Comparison of ENCODE assay signal across 20 cellular contexts in the genomic region with DNA sequence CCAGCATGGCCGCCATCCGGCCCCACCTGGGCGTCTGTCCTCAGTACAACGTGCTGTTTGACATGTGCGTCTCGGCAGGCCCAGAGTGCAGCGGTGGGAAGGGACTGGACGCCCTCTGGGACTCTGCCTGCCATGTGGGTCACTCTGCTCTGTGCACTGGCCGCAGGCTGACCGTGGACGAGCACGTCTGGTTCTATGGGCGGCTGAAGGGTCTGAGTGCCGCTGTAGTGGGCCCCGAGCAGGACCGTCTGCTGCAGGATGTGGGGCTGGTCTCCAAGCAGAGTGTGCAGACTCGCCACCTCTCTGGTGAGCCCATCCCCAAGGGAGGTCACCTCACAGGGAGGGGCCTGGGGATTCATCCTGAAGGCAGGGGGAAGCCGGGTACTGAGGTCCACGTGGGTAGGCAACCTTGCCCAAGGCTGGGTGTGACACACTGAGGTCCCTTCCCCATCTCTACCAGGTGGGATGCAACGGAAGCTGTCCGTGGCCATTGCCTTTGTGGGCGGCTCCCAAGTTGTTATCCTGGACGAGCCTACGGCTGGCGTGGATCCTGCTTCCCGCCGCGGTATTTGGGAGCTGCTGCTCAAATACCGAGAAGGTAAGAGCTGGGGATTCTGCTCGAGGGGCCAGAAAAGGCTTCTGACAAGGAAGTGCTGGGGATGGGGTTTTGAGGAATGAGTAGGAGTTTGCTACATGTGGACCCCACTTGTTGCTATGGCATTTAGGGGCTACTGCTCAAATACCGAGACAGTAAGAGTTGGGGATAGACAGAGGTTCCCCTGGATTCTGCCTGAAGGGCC. TPM values are rescaled to one million over a fixed set of nuclear protein-coding genes. Genes with fewer than 3 reads are reported as not detected.
DNase-seq lines count a peak whose midpoint lies in the region; ATAC-seq and TF ChIP-seq lines count a peak whose summit lies in the region.
"Had no signal": no experiment of that assay in that cellular context is flagged by ENCODE, and none has a peak within 500 bp of the region (broad histone marks: within the 10 kb centered on the region; RNA-seq: fewer than 3 reads in every experiment).

No MANE protein-coding gene starts in this region.

- H3K4me3 ChIP-seq in heart left ventricle = no peak overlapping the region
- H3K4me3 ChIP-seq in mesenchymal stem cell (ENCODE audit: insufficient read depth in 1 of 2, low read depth in 1 of 2, low read length in 2 of 2) = no peak overlapping the region
- H3K4me3 ChIP-seq: HAP-1 had no signal

- no peaks in the 10 kb centered on the region for H3K4me1 Mint-ChIP-seq in WTC11

- peaks cover 1% of the 10 kb centered on the region for H3K9me3 Mint-ChIP-seq in WTC11
- H3K9me3 Mint-ChIP-seq: CD4-positive, CD25-positive, alpha-beta regulatory T cell had no signal

- H2BK120ac ChIP-seq in mesenchymal stem cell (ENCODE audit: low read depth, low read length) = no peak overlapping the region

- no peak overlapping the region for H3K27ac ChIP-seq in heart left ventricle
- no peak overlapping the region for H3K27ac ChIP-seq in mesenchymal stem cell (ENCODE audit: low read length, poor library complexity, severe bottlenecking)
- H3K27ac ChIP-seq: HL-60 had no signal

- no peak overlapping the region for H3K23ac ChIP-seq in mesenchymal stem cell (ENCODE audit: low read length in 2 of 2)

- WGBS in heart left ventricle, 4 donors = 82 to 85% (median 85%) methylated on average over 28 to 31 of the region's 31 CpGs
- 89% methylated on average over 31 of the region's 31 CpGs for WGBS in mesenchymal stem cell

- peaks cover 8% of the 10 kb centered on the region for H3K36me3 Mint-ChIP-seq in WTC11

- H3K27me3 ChIP-seq in heart left ventricle (no peaks in the 10 kb centered on the region), mesenchymal stem cell (ENCODE audit: control insufficient read depth in 1 of 2, insufficient read depth in 1 of 2, low read length in 2 of 2) (no peaks in the 10 kb centered on the region)

- intact Hi-C loops in Right ventricle myocardium inferior (cut with DNase I) = no loop called here
- intact Hi-C loops in heart left ventricle (cut with DNase I) = no loop called here

- H4K91ac ChIP-seq in mesenchymal stem cell (ENCODE audit: low read length) = peak overlapping the region; percentile 7

- H3K4ac ChIP-seq in mesenchymal stem cell (ENCODE audit: low read depth in 1 of 2, low read length in 2 of 2) = no peak overlapping the region

- no peaks in the 10 kb centered on the region for H3K79me1 ChIP-seq in mesenchymal stem cell (replicated peaks; ENCODE audit: low read length, poor library complexity, severe bottlenecking)

- no peaks in the 10 kb centered on the region for H3K27me3 Mint-ChIP-seq in WTC11 (ENCODE audit: low read depth)
- H3K27me3 Mint-ChIP-seq: CD4-positive, CD25-positive, alpha-beta regulatory T cell had no signal

- no peak for TF ChIP-seq CTCF in heart left ventricle (IDR thresholded peaks at IDR 0.05)
- TF ChIP-seq CTCF in WTC11 (IDR thresholded peaks at IDR 0.05) = no peak

- H3K9ac ChIP-seq in mesenchymal stem cell (ENCODE audit: low read length) = no peak overlapping the region

- no peak overlapping the region for H3K4me3 Mint-ChIP-seq in WTC11
- H3K4me3 Mint-ChIP-seq: CD4-positive, CD25-positive, alpha-beta regulatory T cell had no signal

- H3K14ac ChIP-seq in mesenchymal stem cell (ENCODE audit: low read length in 2 of 2) = no peak overlapping the region

- H3K27ac Mint-ChIP-seq in WTC11 = no peak overlapping the region

- no peak overlapping the region for H2BK12ac ChIP-seq in mesenchymal stem cell (ENCODE audit: low read length in 2 of 2)

- POLR2A ChIA-PET in WTC11 (lab: Charles Lee) = no interaction called here

- peak; percentile 57 for DNase-seq in Right ventricle myocardium inferior (ENCODE audit: missing footprints)
- no peak for DNase-seq in heart left ventricle
- DNase-seq in WTC11 (ENCODE audit: low spot score) = no peak
- no peak for DNase-seq in mesenchymal stem cell
- DNase-seq in SW 1271 (lab: John Stamatoyannopoulos, UW) = no peak
- no peak for DNase-seq in NCI-H2081 treated with DMSO at 0.1 percent for 48 hours (lab: John Stamatoyannopoulos, UW)
- no peak for DNase-seq in stimulated activated CD4-positive, alpha-beta T cell treated with anti-CD3 and anti-CD28 coated beads, Interleukin-4, amount 100 ng/mL, for 4 hours
- no peak for DNase-seq in GM19240 (ENCODE audit: insufficient read length, low spot score)
- DNase-seq: AML-193; CD4-positive, CD25-positive, alpha-beta regulatory T cell; KBM-7; NCI-H1436; NCI-H2029; NCI-H2171 treated with DMSO at 0.1 percent for 48 hours; NCI-H510A; NCI-H82; PC-3 had no signal

- H3K9me3 ChIP-seq in heart left ventricle (peaks cover 0 to 15% (median under 1%) of the 10 kb centered on the region in 12 donors), mesenchymal stem cell (ENCODE audit: control insufficient read depth, low read length) (peaks cover 5% of the 10 kb centered on the region)
- H3K9me3 ChIP-seq: HAP-1 had no signal

- TF ChIP-seq POLR2A in heart left ventricle (IDR thresholded peaks at IDR 0.05) = no peak

- no peak overlapping the region for H2BK15ac ChIP-seq in mesenchymal stem cell (ENCODE audit: low read depth, poor library complexity, severe bottlenecking)

- no peak overlapping the region for H3K4me2 ChIP-seq in mesenchymal stem cell (ENCODE audit: low read length, poor library complexity, severe bottlenecking)

- H2BK5ac ChIP-seq in mesenchymal stem cell (ENCODE audit: low read depth, low read length, poor library complexity, severe bottlenecking) = no peak overlapping the region

- no peak overlapping the region for H4K8ac ChIP-seq in mesenchymal stem cell (ENCODE audit: low read length)

- no peak overlapping the region for H3K18ac ChIP-seq in mesenchymal stem cell (ENCODE audit: low read depth in 1 of 2, low read length in 2 of 2)

- CTCF ChIA-PET in WTC11 (lab: Charles Lee) = interaction anchor here (2.6 kb wide), 1 partner anchor 20 kb away, joined by 6 read pairs; no protein-coding TSS in a partner anchor

- no peaks in the 10 kb centered on the region for H3K4me1 ChIP-seq in heart left ventricle
- H3K4me1 ChIP-seq in mesenchymal stem cell (ENCODE audit: control insufficient read depth, insufficient read depth, low read depth, low read length) = peaks cover 2% of the 10 kb centered on the region
- H3K4me1 ChIP-seq: HAP-1 had no signal

- ATAC-seq in Right ventricle myocardium inferior (no peak), heart left ventricle (no peak), WTC11 (no peak)
- ATAC-seq: PC-3 had no signal

- H2AFZ ChIP-seq in mesenchymal stem cell (ENCODE audit: low read depth, low read length) = no peak overlapping the region

- H2AK5ac ChIP-seq in mesenchymal stem cell (ENCODE audit: low read length, severe bottlenecking) = no peak overlapping the region

- H3K36me3 ChIP-seq in heart left ventricle (peaks cover 0 to 14% (median 0%) of the 10 kb centered on the region in 9 donors), mesenchymal stem cell (ENCODE audit: control insufficient read depth in 1 of 2, insufficient read depth in 2 of 2, low read depth in 1 of 2, low read length in 2 of 2) (peaks cover 2 to 63% of the 10 kb centered on the region in 2 experiments)
- H3K36me3 ChIP-seq: HAP-1 had no signal

TF ChIP-seq in WTC11, 78 proteins besides CTCF, POLR2A, EP300 and RAD21:
- TF ChIP-seq, protein P1, sequence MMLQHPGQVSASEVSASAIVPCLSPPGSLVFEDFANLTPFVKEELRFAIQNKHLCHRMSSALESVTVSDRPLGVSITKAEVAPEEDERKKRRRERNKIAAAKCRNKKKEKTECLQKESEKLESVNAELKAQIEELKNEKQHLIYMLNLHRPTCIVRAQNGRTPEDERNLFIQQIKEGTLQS (CRISPR knock-in tag; conservative IDR thresholded peaks at IDR 0.05) = no peak
- TF ChIP-seq, protein P2, sequence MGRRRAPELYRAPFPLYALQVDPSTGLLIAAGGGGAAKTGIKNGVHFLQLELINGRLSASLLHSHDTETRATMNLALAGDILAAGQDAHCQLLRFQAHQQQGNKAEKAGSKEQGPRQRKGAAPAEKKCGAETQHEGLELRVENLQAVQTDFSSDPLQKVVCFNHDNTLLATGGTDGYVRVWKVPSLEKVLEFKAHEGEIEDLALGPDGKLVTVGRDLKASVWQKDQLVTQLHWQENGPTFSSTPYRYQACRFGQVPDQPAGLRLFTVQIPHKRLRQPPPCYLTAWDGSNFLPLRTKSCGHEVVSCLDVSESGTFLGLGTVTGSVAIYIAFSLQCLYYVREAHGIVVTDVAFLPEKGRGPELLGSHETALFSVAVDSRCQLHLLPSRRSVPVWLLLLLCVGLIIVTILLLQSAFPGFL (CRISPR knock-in tag; IDR thresholded peaks at IDR 0.05; ENCODE audit: borderline replicate concordance) = peak; percentile 50; the same call in 1 of the 2 replicates
- no peak for TF ChIP-seq TCF7 (CRISPR knock-in tag; IDR thresholded peaks at IDR 0.05; ENCODE audit: low read depth)
- TF ChIP-seq GABPB1 (CRISPR knock-in tag; IDR thresholded peaks at IDR 0.05) = 0 out of 2 replicates have a peak, but pooled peaks have one; percentile 25
TF ChIP-seq in WTC11: peak in this region for 2.

RNA-seq across cellular contexts. Expression of a gene that starts 11.3 kb away (rescaled TPM):
- total RNA-seq in Right ventricle myocardium inferior = 7.7 TPM
- total RNA-seq in heart left ventricle = 10 to 100 TPM in 4 of 9 donors, 1 to 10 TPM in 5; 5.9 to 12.4 (median 9.2) TPM
- 1 to 10 TPM; 2.9 to 8.8 TPM for polyA plus RNA-seq in heart left ventricle
- total RNA-seq in WTC11 (2021) = 40.3 to 45.0 TPM (median 41.3 TPM) in 3 replicates
- polyA plus RNA-seq in mesenchymal stem cell (2013, experiment 1 of 2) = 8.4 TPM
- 8.4 TPM for polyA plus RNA-seq in mesenchymal stem cell (2013, experiment 2 of 2)

RNA-seq across cellular contexts. Expression of a gene that starts 15.8 kb away (rescaled TPM):
- total RNA-seq in Right ventricle myocardium inferior (6.6 TPM), heart left ventricle (10 to 100 TPM in 3 of 9 donors, 1 to 10 TPM in 6; 1.6 to 38.2 (median 5.1) TPM), WTC11 (2021) (40.9 to 46.4 TPM (median 44.1 TPM) in 3 replicates)
- polyA plus RNA-seq in heart left ventricle = 1 to 10 TPM; 4.1 to 4.7 TPM
- polyA plus RNA-seq in mesenchymal stem cell (2013, experiment 1 of 2) = 0.17 TPM
- 0.15 TPM for polyA plus RNA-seq in mesenchymal stem cell (2013, experiment 2 of 2)

RNA-seq across cellular contexts. Expression of a gene that starts 24.8 kb away (rescaled TPM):
- total RNA-seq in Right ventricle myocardium inferior (69.3 TPM), heart left ventricle (10 to 100 TPM; 26.2 to 98.5 (median 61.6) TPM), WTC11 (2021) (387 to 391 TPM (median 390 TPM) in 3 replicates)
- 10 to 100 TPM; 43.8 to 45.3 TPM for polyA plus RNA-seq in heart left ventricle
- polyA plus RNA-seq in mesenchymal stem cell (2013, experiment 1 of 2) = 374 TPM
- polyA plus RNA-seq in mesenchymal stem cell (2013, experiment 2 of 2) = 362 TPM

RNA-seq across cellular contexts. Expression of a gene that starts 29.9 kb away (rescaled TPM):
- total RNA-seq in Right ventricle myocardium inferior (not detected), heart left ventricle (not detected), WTC11 (2021) (not detected in 3 replicates)
- polyA plus RNA-seq in heart left ventricle = not detected
- polyA plus RNA-seq in mesenchymal stem cell (2013, experiment 1 of 2) = not detected
- polyA plus RNA-seq in mesenchymal stem cell (2013, experiment 2 of 2) = not detected
- total RNA-seq: CD4-positive, CD25-positive, alpha-beta regulatory T cell; PC-3; SK-MEL-5 had no signal
- polyA plus RNA-seq: CD4-positive, CD25-positive, alpha-beta regulatory T cell had no signal

RNA-seq across cellular contexts. Expression of a gene that starts 30.3 kb away (rescaled TPM):
- total RNA-seq in Right ventricle myocardium inferior = 106 TPM
- 100 to 1,000 TPM in 7 of 9 donors, 10 to 100 TPM in 2; 95.1 to 189 (median 112) TPM for total RNA-seq in heart left ventricle
- 100 to 1,000 TPM; 131 to 148 TPM for polyA plus RNA-seq in heart left ventricle
- 176 to 202 TPM (median 191 TPM) in 3 replicates for total RNA-seq in WTC11 (2021)
- 115 TPM for polyA plus RNA-seq in mesenchymal stem cell (2013, experiment 1 of 2)
- polyA plus RNA-seq in mesenchymal stem cell (2013, experiment 2 of 2) = 119 TPM
